In genomic region chr4:109429545-109429944, GRCh38 we compare ENCODE assay signal across 36 cellular contexts. TPM values are rescaled to one million over a fixed set of nuclear protein-coding genes. Genes with fewer than 3 reads are reported as not detected.
DNase-seq lines count a peak whose midpoint lies in the region; ATAC-seq, FAIRE-seq and TF ChIP-seq lines count a peak whose summit lies in the region.
"Had no signal": no experiment of that assay in that cellular context is flagged by ENCODE, and none has a peak within 500 bp of the region (broad histone marks: within the 10 kb centered on the region; RNA-seq: fewer than 3 reads in every experiment).

No MANE protein-coding gene starts in this region.

- FAIRE-seq in bronchial epithelial cell (lab: Jason Lieb, UNC): no peak
- FAIRE-seq: colon, G401.6, kidney, TTC549 had no signal

- H4K20me1 ChIP-seq in GM23248 (ENCODE audit: insufficient read depth): no peaks in the 10 kb centered on the region

- no peak for DNase-seq in activated CD4-positive, CD25-positive, alpha-beta regulatory T cell (lab: John Stamatoyannopoulos, UW)
- peak; percentile 81 for DNase-seq in GM23248
- peak; percentile 86 for DNase-seq in bronchial epithelial cell (ENCODE audit: low read depth)
- DNase-seq in kidney tubule cell (ENCODE audit: low spot score): peak; percentile 46
- no peak for DNase-seq in stimulated activated CD4-positive, alpha-beta T cell treated with anti-CD3 and anti-CD28 coated beads, Interleukin-2, amount 100 ng/mL, for 48 hours
- DNase-seq in iPS-NIHi11 (ENCODE audit: low spot score): no peak
- DNase-seq in prostate gland (ENCODE audit: low spot score): no peak
- DNase-seq: activated CD4-positive, CD25-positive, alpha-beta regulatory T cell treated with anti-CD3 and anti-CD28 coated beads, Interleukin-2, amount 50 U/mL, for 72 hours; activated naive CD4-positive, alpha-beta T cell; activated T-cell treated with anti-CD3 and anti-CD28 coated beads, Interleukin-2, amount 50 U/mL, for 1 hour; amniotic stem cell; brain microvascular endothelial cell; Caco-2; DMS53; effector CD8-positive, alpha-beta T cell; head of caudate nucleus; Karpas-422; kidney; NCI-H1417; NCI-H2029 treated with DMSO at 0.1 percent for 48 hours; NCI-H526; NK-92 treated with Interleukin-12 subunit alpha and Interleukin-12 subunit beta, amount 100 ng/mL, for 24 hours; posterior cingulate gyrus; stimulated activated CD4-positive, alpha-beta T cell treated with anti-CD3 and anti-CD28 coated beads, Interleukin-12 subunit alpha, Interleukin-12 subunit beta, amount 100 ng/mL, for 4 hours; stimulated activated CD4-positive, alpha-beta T cell treated with anti-CD3 and anti-CD28 coated beads, Interleukin-4, amount 100 ng/mL, for 24 hours; T-helper 17 cell; upper lobe of right lung had no signal

- H3K4me1 ChIP-seq in GM23248 (ENCODE audit: insufficient read depth): peaks cover 22% of the 10 kb centered on the region
- H3K4me1 ChIP-seq in prostate gland (replicated peaks): no peaks in the 10 kb centered on the region

- peak; percentile 1 to 30 for ATAC-seq in activated CD4-positive, CD25-positive, alpha-beta regulatory T cell treated with anti-CD3 and anti-CD28 coated beads, Interleukin-2, amount 50 U/mL, for 24 hours
- ATAC-seq: foreskin keratinocyte, sciatic nerve, T-helper 17 cell, upper lobe of right lung had no signal

- no peak overlapping the region for H2AFZ ChIP-seq in GM23248

- H3K36me3 ChIP-seq in GM23248 (ENCODE audit: low read depth) (no peaks in the 10 kb centered on the region), bronchial epithelial cell (ENCODE audit: control insufficient read depth, insufficient read depth, low read length) (no peaks in the 10 kb centered on the region), prostate gland (no peaks in the 10 kb centered on the region)
- H3K36me3 ChIP-seq: brain microvascular endothelial cell, neutrophil, upper lobe of right lung had no signal

- H3K27ac ChIP-seq in GM23248 (peak overlapping the region; percentile 23), prostate gland (no peak overlapping the region)
- H3K27ac ChIP-seq: 22Rv1, brain microvascular endothelial cell, C4-2B, foreskin keratinocyte, neutrophil, upper lobe of right lung had no signal

- H3K9me2 ChIP-seq in GM23248 (ENCODE audit: insufficient read depth): no peaks in the 10 kb centered on the region

- peaks cover 21% of the 10 kb centered on the region for H3F3A ChIP-seq in GM23248 (ENCODE audit: insufficient read depth)

- H3K27me3 ChIP-seq in GM23248 (replicated peaks; ENCODE audit: insufficient read depth) (no peaks in the 10 kb centered on the region), bronchial epithelial cell (ENCODE audit: control insufficient read depth, insufficient read depth, low read length) (no peaks in the 10 kb centered on the region), prostate gland (replicated peaks; ENCODE audit: insufficient read depth) (no peaks in the 10 kb centered on the region)
- H3K27me3 ChIP-seq: brain microvascular endothelial cell, foreskin keratinocyte, neutrophil, upper lobe of right lung had no signal

- TF ChIP-seq CTCF in bronchial epithelial cell (IDR thresholded peaks at IDR 0.05; ENCODE audit: insufficient read depth, low read length, severe bottlenecking) (no peak), prostate gland (IDR thresholded peaks at IDR 0.05) (no peak)

- intact Hi-C loops in prostate gland (cut with DNase I): no loop called here

- no peak overlapping the region for H3K4me3 ChIP-seq in GM23248
- H3K4me3 ChIP-seq in bronchial epithelial cell (ENCODE audit: low read depth, low read length): no peak overlapping the region
- H3K4me3 ChIP-seq in prostate gland: no peak overlapping the region
- H3K4me3 ChIP-seq: upper lobe of right lung had no signal

- H3K9ac ChIP-seq in GM23248: no peak overlapping the region

- 72 to 78% methylated on average over 1 of the region's 1 CpG for WGBS in GM23248 (ENCODE audit: low coverage in 1 of 2, low lambda C conversion rate in 2 of 2, missing lambda C conversion rate in 2 of 2), 2 experiments
- WGBS in prostate gland: 97% methylated on average over 1 of the region's 1 CpG

- no peak for TF ChIP-seq POLR2A in prostate gland (IDR thresholded peaks at IDR 0.05)

- H3K79me2 ChIP-seq in GM23248 (ENCODE audit: insufficient read depth): peaks cover 28% of the 10 kb centered on the region

- H3K9me3 ChIP-seq in GM23248 (ENCODE audit: low read depth): no peaks in the 10 kb centered on the region
- H3K9me3 ChIP-seq in prostate gland: no peaks in the 10 kb centered on the region
- H3K9me3 ChIP-seq: Caco-2, neutrophil, upper lobe of right lung had no signal

- H3K4me2 ChIP-seq in GM23248 (ENCODE audit: unreplicated experiment): peak overlapping the region; percentile 50

- in situ Hi-C loops in GM23248 (cut with MboI): loop anchor here (10.0 kb wide), 1 partner anchor 385 kb away; the partner anchor contains the start of gene GAR1

RNA-seq across cellular contexts. Expression of gene SEC24B, which starts 4.1 kb away (rescaled TPM):
- 25.0 and 26.6 TPM in 2 replicates for total RNA-seq in GM23248 (2014; rRNA removed; shearing (Covaris generic))
- 20.3 and 20.6 TPM in 2 replicates for polyA plus RNA-seq in GM23248 (2016; fragmentation: Nextera tagmentation; extraction: Ambion mirVana)
- total RNA-seq in bronchial epithelial cell (9.2 and 10.0 TPM in 2 replicates), prostate gland (10 to 100 TPM; 27.6 to 44.1 TPM)

Comparison
In these comparisons a context has a peak if more than half of its experiments do, and no peak if none do; other contexts are left out.
1. DNase-seq: peak in GM23248 (single experiment), bronchial epithelial cell (single experiment) and kidney tubule cell (single experiment); none in activated CD4-positive, CD25-positive, alpha-beta regulatory T cell (0 of 4), stimulated activated CD4-positive, alpha-beta T cell treated with anti-CD3 and anti-CD28 coated beads, Interleukin-2, amount 100 ng/mL, for 48 hours (0 of 2), iPS-NIHi11 (single experiment) and prostate gland (single experiment).